ENCODE assay signal across 20 cellular contexts in the genomic region with DNA sequence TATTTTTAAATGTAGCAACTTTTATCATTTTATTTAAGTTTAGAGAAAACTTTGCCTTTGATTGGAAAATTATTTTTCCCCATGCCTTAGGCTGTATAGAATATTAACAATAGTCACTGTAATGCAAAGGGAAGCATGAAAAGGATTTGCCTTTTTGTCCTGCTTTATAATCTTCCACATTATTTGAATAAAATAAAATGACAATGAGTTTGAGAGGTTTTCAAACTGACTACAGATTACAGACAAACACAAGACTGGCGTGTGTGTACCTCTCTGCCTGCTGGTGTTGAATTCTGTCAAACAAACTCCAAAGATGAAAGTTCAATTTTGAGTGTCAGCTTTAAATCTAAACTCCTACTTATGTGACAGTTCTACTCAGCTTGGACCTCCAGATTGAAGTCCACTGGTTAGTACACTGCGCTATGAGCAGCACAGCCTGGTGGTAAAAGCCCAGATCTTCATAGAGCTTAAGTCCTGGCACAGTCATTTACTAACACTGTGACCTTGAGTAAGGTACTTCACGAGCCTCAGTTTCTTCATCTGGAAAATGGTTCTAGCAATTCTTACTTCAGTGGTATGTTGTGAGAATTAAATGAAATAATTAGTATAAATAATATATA.
A peak's percentile ranks its signal among the peaks of the same experiment; 100 is the strongest.
DNase-seq lines count a peak whose midpoint lies in the region; ATAC-seq and TF ChIP-seq lines count a peak whose summit lies in the region.
"Had no signal": no experiment of that assay in that cellular context is flagged by ENCODE, and none has a peak within 500 bp of the region (broad histone marks: within the 10 kb centered on the region; RNA-seq: fewer than 3 reads in every experiment).

No MANE protein-coding gene starts in this region.

- H3K36me3 Mint-ChIP-seq in endodermal cell (ENCODE audit: low read depth) = no peaks in the 10 kb centered on the region
- H3K36me3 Mint-ChIP-seq: CD14-positive monocyte had no signal

- H3K9me3 Mint-ChIP-seq in endodermal cell = no peaks in the 10 kb centered on the region

- H3K4me3 ChIP-seq in NB4 (ENCODE audit: low read depth, low read length) (no peak overlapping the region), endodermal cell (ENCODE audit: low read length) (no peak overlapping the region), liver (ENCODE audit: low read depth in 1 of 3, low read length in 3 of 3) (no peak overlapping the region)
- H3K4me3 ChIP-seq: Peyer's patch, SK-N-MC had no signal

- TF ChIP-seq CTCF in NB4 (IDR thresholded peaks at IDR 0.05; ENCODE audit: low read depth, low read length) (no peak), endodermal cell (conservative IDR thresholded peaks at IDR 0.05) (peak; percentile 21), liver (IDR thresholded peaks at IDR 0.05; ENCODE audit: low read depth, low read length, missing input control) (peak; percentile 20)

- no peak overlapping the region for H3K4me3 Mint-ChIP-seq in endodermal cell
- H3K4me3 Mint-ChIP-seq: CD14-positive monocyte had no signal

- TF ChIP-seq RAD21 in liver (IDR thresholded peaks at IDR 0.05) = no peak

- WGBS in endodermal cell (ENCODE audit: insufficient coverage in 1 of 2, insufficient read length in 1 of 2), 2 experiments = 75 to 86% methylated on average over 2 to 3 of the region's 3 CpGs
- WGBS in liver = 33% methylated on average over 3 of the region's 3 CpGs

- peak; percentile 19 for DNase-seq in DMS53 (lab: John Stamatoyannopoulos, UW)
- DNase-seq in DMS53 treated with DMSO at 0.1 percent for 48 hours (lab: John Stamatoyannopoulos, UW; ENCODE audit: unreplicated experiment) = no peak
- DNase-seq in NB4 (ENCODE audit: low read depth) = peak; percentile 2
- DNase-seq in endodermal cell = no peak
- DNase-seq in middle frontal gyrus (ENCODE audit: extremely low spot score, low spot score) = no peak
- DNase-seq in glomerular visceral epithelial cell (ENCODE audit: extremely low spot score) = no peak
- DNase-seq: H7, IMR-90, NCI-H1048, NCI-H1436 treated with DMSO at 0.1 percent for 48 hours, NCI-H2029, NCI-H345, NCI-H524 treated with DMSO at 0.1 percent for 48 hours, Peyer's patch had no signal

- H3K27me3 Mint-ChIP-seq in endodermal cell (ENCODE audit: insufficient read depth) = no peaks in the 10 kb centered on the region

- TF ChIP-seq POLR2A in NB4 (IDR thresholded peaks at IDR 0.05; ENCODE audit: extremely low read depth, insufficient read length) = no peak

- H3K4me1 ChIP-seq in endodermal cell (ENCODE audit: control insufficient read depth, insufficient read depth, low read length) (peaks cover 5% of the 10 kb centered on the region), liver (ENCODE audit: control insufficient read depth in 4 of 4, insufficient read depth in 4 of 4, low read length in 3 of 4) (no peaks in the 10 kb centered on the region)
- H3K4me1 ChIP-seq: Peyer's patch had no signal

- H3K27ac Mint-ChIP-seq in endodermal cell = no peak overlapping the region
- H3K27ac Mint-ChIP-seq: CD14-positive monocyte had no signal

- H3K27me3 ChIP-seq in endodermal cell (ENCODE audit: control insufficient read depth, insufficient read depth, low read length, poor library complexity, severe bottlenecking) (no peaks in the 10 kb centered on the region), liver (ENCODE audit: control insufficient read depth in 4 of 4, insufficient read depth in 4 of 4, low read length in 3 of 4) (no peaks in the 10 kb centered on the region)
- H3K27me3 ChIP-seq: Peyer's patch had no signal

- H3K36me3 ChIP-seq in endodermal cell (ENCODE audit: control insufficient read depth, insufficient read depth, low read length) (no peaks in the 10 kb centered on the region), liver (ENCODE audit: control insufficient read depth in 4 of 4, insufficient read depth in 3 of 4, low read depth in 1 of 4, low read length in 3 of 4) (no peaks in the 10 kb centered on the region)
- H3K36me3 ChIP-seq: Peyer's patch had no signal

- H3K4me1 Mint-ChIP-seq in endodermal cell = peaks cover 25% of the 10 kb centered on the region
- H3K4me1 Mint-ChIP-seq: CD14-positive monocyte had no signal

- no peak for ATAC-seq in GM19023 (IDR thresholded peaks at IDR 0.05; ENCODE audit: unreplicated experiment)
- ATAC-seq: Right ventricle myocardium inferior had no signal

- H3K9me3 ChIP-seq in endodermal cell (ENCODE audit: control insufficient read depth, low read length) (no peaks in the 10 kb centered on the region), liver (ENCODE audit: control insufficient read depth in 4 of 4, low read length in 3 of 4) (no peaks in the 10 kb centered on the region)
- H3K9me3 ChIP-seq: Peyer's patch had no signal

- no peak overlapping the region for H3K27ac ChIP-seq in endodermal cell (ENCODE audit: low read depth, low read length)
- H3K27ac ChIP-seq in liver (ENCODE audit: low read depth in 1 of 2, low read length in 2 of 2) = no peak overlapping the region
- H3K27ac ChIP-seq: 22Rv1, Peyer's patch, SK-N-MC had no signal

- H3K9ac ChIP-seq in endodermal cell (ENCODE audit: extremely low read depth, low read length, poor library complexity, severe bottlenecking) (no peak overlapping the region), liver (ENCODE audit: low read depth in 1 of 2, low read length in 2 of 2) (no peak overlapping the region)

TF ChIP-seq in liver, 16 proteins besides CTCF, POLR2A, EP300 and RAD21:
- peak; percentile 11 to 20 for TF ChIP-seq HNF4A (conservative IDR thresholded peaks at IDR 0.05)
- TF ChIP-seq, protein P1, sequence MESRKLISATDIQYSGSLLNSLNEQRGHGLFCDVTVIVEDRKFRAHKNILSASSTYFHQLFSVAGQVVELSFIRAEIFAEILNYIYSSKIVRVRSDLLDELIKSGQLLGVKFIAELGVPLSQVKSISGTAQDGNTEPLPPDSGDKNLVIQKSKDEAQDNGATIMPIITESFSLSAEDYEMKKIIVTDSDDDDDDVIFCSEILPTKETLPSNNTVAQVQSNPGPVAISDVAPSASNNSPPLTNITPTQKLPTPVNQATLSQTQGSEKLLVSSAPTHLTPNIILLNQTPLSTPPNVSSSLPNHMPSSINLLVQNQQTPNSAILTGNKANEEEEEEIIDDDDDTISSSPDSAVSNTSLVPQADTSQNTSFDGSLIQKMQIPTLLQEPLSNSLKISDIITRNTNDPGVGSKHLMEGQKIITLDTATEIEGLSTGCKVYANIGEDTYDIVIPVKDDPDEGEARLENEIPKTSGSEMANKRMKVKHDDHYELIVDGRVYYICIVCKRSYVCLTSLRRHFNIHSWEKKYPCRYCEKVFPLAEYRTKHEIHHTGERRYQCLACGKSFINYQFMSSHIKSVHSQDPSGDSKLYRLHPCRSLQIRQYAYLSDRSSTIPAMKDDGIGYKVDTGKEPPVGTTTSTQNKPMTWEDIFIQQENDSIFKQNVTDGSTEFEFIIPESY (IDR thresholded peaks at IDR 0.05) = no peak

Comparison
In these comparisons a context has a peak if more than half of its experiments do, and no peak if none do; other contexts are left out.
1. DNase-seq: peak in DMS53 (single experiment) and NB4 (single experiment); none in DMS53 treated with DMSO at 0.1 percent for 48 hours (single experiment), endodermal cell (single experiment), middle frontal gyrus (single experiment) and glomerular visceral epithelial cell (single experiment).